19 cellular contexts compared by ENCODE assay signal in the genomic region with DNA sequence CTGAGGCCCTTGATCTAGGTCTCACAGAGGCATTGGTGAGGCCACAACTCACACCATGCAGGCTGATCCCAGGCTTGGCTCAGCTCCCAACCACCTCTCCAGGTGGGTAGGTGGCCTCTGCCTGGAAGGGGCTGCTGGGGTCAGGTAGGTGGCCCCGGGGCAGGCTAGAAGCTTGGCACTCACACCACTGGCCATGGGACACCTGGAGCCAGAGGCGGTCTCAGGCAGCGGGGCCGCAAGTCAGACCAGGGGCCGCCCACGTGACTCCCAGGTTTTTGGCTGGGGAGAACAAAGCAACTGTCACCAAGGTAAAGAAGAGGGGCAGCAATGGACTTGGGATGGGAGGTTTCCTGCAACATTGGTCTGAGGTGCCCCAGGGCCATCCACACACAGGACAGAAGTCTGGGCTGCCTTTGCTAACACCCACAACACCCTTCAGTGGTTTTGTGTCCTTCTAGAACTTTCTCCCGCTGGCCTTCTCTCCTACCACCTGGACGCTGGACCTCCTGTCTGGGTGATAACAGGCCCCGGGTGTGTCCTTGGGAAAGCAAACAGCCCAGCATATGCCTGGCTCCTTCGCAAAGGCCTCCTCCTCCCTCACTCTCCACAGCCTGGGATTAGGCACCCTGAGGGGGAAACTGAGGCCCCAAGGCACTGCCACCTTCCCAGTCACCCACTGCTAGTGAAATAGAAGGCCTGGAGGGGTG. TPM values are rescaled to one million over a fixed set of nuclear protein-coding genes. Genes with fewer than 3 reads are reported as not detected.
DNase-seq lines count a peak whose midpoint lies in the region; ATAC-seq and TF ChIP-seq lines count a peak whose summit lies in the region.
"Had no signal": no experiment of that assay in that cellular context is flagged by ENCODE, and none has a peak within 500 bp of the region (broad histone marks: within the 10 kb centered on the region; RNA-seq: fewer than 3 reads in every experiment).

No MANE protein-coding gene starts in this region.

- CTCF ChIA-PET in activated naive CD4-positive, alpha-beta T cell treated with anti-CD3 and anti-CD28 coated beads, Interleukin-2, amount 10 ng/mL, durations not matched to agents 7 days and 5 days (lab: Charles Lee), result no interaction called here
- CTCF ChIA-PET in activated naive CD4-positive, alpha-beta T cell treated with anti-CD3 and anti-CD28 coated beads for 36 hours (lab: Charles Lee), result no interaction called here

- H3K27me3 ChIP-seq in HUES64 (ENCODE audit: insufficient read depth, low read length) (no peaks in the 10 kb centered on the region), brain microvascular endothelial cell (replicated peaks) (no peaks in the 10 kb centered on the region)
- H3K27me3 ChIP-seq in effector memory CD4-positive, alpha-beta T cell (replicated peaks; ENCODE audit: control insufficient read depth, insufficient read depth, low read length, poor library complexity, severe bottlenecking), result no peaks in the 10 kb centered on the region
- H3K27me3 ChIP-seq: vagina had no signal

- no peaks in the 10 kb centered on the region for H3K9me3 ChIP-seq in HUES64 (ENCODE audit: insufficient read depth, low read depth, low read length)
- H3K9me3 ChIP-seq in effector memory CD4-positive, alpha-beta T cell (ENCODE audit: control insufficient read depth, low read length), result no peaks in the 10 kb centered on the region
- H3K9me3 ChIP-seq: A549, vagina had no signal

- H3K4me3 ChIP-seq in HUES64 (ENCODE audit: low read length) (no peak overlapping the region), brain microvascular endothelial cell (ENCODE audit: low read depth, low read length) (no peak overlapping the region)
- peak overlapping the region; percentile 15 for H3K4me3 ChIP-seq in effector memory CD4-positive, alpha-beta T cell (ENCODE audit: insufficient read depth, low read depth, low read length, poor library complexity, severe bottlenecking)
- H3K4me3 ChIP-seq: A549, vagina had no signal

- WGBS in HUES64, result 75% methylated on average over 10 of the region's 10 CpGs

- peak overlapping the region; percentile 33 for H3K4me3 Mint-ChIP-seq in activated naive CD4-positive, alpha-beta T cell treated with anti-CD3 and anti-CD28 coated beads, Interleukin-2, amount 10 ng/mL, durations not matched to agents 7 days and 5 days
- H3K4me3 Mint-ChIP-seq in activated naive CD4-positive, alpha-beta T cell treated with anti-CD3 and anti-CD28 coated beads for 36 hours, result no peak overlapping the region
- H3K4me3 Mint-ChIP-seq in stimulated activated effector memory CD8-positive, alpha-beta T cell treated with anti-CD3 and anti-CD28 coated beads, Interleukin-12 subunit alpha, Interleukin-12 subunit beta, amount 100 ng/mL, for 72 hours, result peak overlapping the region; percentile 27

- TF ChIP-seq CTCF in brain microvascular endothelial cell (IDR thresholded peaks at IDR 0.05; ENCODE audit: low read depth, low read length, missing control alignments), result no peak

- H3K9ac ChIP-seq in HUES64 (ENCODE audit: low read depth, low read length), result no peak overlapping the region

- H3K4me1 Mint-ChIP-seq in activated naive CD4-positive, alpha-beta T cell treated with anti-CD3 and anti-CD28 coated beads, Interleukin-2, amount 10 ng/mL, durations not matched to agents 7 days and 5 days, result peaks cover 32% of the 10 kb centered on the region
- H3K4me1 Mint-ChIP-seq in activated naive CD4-positive, alpha-beta T cell treated with anti-CD3 and anti-CD28 coated beads for 36 hours (ENCODE audit: low read depth), result peaks cover 26% of the 10 kb centered on the region
- peaks cover 18% of the 10 kb centered on the region for H3K4me1 Mint-ChIP-seq in stimulated activated effector memory CD8-positive, alpha-beta T cell treated with anti-CD3 and anti-CD28 coated beads, Interleukin-12 subunit alpha, Interleukin-12 subunit beta, amount 100 ng/mL, for 72 hours

- no peaks in the 10 kb centered on the region for H3K36me3 Mint-ChIP-seq in activated naive CD4-positive, alpha-beta T cell treated with anti-CD3 and anti-CD28 coated beads, Interleukin-2, amount 10 ng/mL, durations not matched to agents 7 days and 5 days
- peaks cover 3% of the 10 kb centered on the region for H3K36me3 Mint-ChIP-seq in activated naive CD4-positive, alpha-beta T cell treated with anti-CD3 and anti-CD28 coated beads for 36 hours (ENCODE audit: low read depth)
- no peaks in the 10 kb centered on the region for H3K36me3 Mint-ChIP-seq in stimulated activated effector memory CD8-positive, alpha-beta T cell treated with anti-CD3 and anti-CD28 coated beads, Interleukin-12 subunit alpha, Interleukin-12 subunit beta, amount 100 ng/mL, for 72 hours

- intact Hi-C loops in activated naive CD4-positive, alpha-beta T cell treated with anti-CD3 and anti-CD28 coated beads for 36 hours (cut with micrococcal nuclease), result loop anchor here (2.0 kb wide), 1 partner anchor 64 kb away; a partner anchor contains a TSS

- DNase-seq in activated naive CD4-positive, alpha-beta T cell treated with anti-CD3 and anti-CD28 coated beads, Interleukin-2, amount 10 ng/mL, durations not matched to agents 7 days and 5 days, result no peak
- no peak for DNase-seq in activated naive CD4-positive, alpha-beta T cell treated with anti-CD3 and anti-CD28 coated beads for 36 hours
- no peak for DNase-seq in effector memory CD4-positive, alpha-beta T cell
- no peak for DNase-seq in stimulated activated effector memory CD8-positive, alpha-beta T cell treated with anti-CD3 and anti-CD28 coated beads, Interleukin-12 subunit alpha, Interleukin-12 subunit beta, amount 100 ng/mL, for 72 hours (ENCODE audit: low spot score in 2 of 2)
- no peak for DNase-seq in HuH-7.5 (ENCODE audit: low spot score)
- no peak for DNase-seq in brain microvascular endothelial cell
- DNase-seq: C1 segment of cervical spinal cord, DMS53, foreskin melanocyte, hypothalamus, KG1, kidney, NCI-H2029, SHP77 treated with DMSO at 0.1 percent for 48 hours had no signal

- no peaks in the 10 kb centered on the region for H3K36me3 ChIP-seq in HUES64 (ENCODE audit: insufficient read depth, low read length)
- no peaks in the 10 kb centered on the region for H3K36me3 ChIP-seq in effector memory CD4-positive, alpha-beta T cell (ENCODE audit: control insufficient read depth, insufficient read depth, low read length)
- no peaks in the 10 kb centered on the region for H3K36me3 ChIP-seq in brain microvascular endothelial cell (replicated peaks)
- H3K36me3 ChIP-seq: vagina had no signal

- H3K27me3 Mint-ChIP-seq in activated naive CD4-positive, alpha-beta T cell treated with anti-CD3 and anti-CD28 coated beads, Interleukin-2, amount 10 ng/mL, durations not matched to agents 7 days and 5 days, result peaks cover 8% of the 10 kb centered on the region
- H3K27me3 Mint-ChIP-seq in activated naive CD4-positive, alpha-beta T cell treated with anti-CD3 and anti-CD28 coated beads for 36 hours (ENCODE audit: low read depth), result no peaks in the 10 kb centered on the region
- H3K27me3 Mint-ChIP-seq: activated T-cell treated with anti-CD3 and anti-CD28 coated beads, Interleukin-2, amount 50 U/mL, for 24 hours had no signal

- peaks cover 19% of the 10 kb centered on the region for H3K4me1 ChIP-seq in HUES64 (ENCODE audit: insufficient read depth, low read length)
- H3K4me1 ChIP-seq in effector memory CD4-positive, alpha-beta T cell (ENCODE audit: control insufficient read depth, insufficient read depth, low read length, poor library complexity, severe bottlenecking), result peaks cover 19% of the 10 kb centered on the region
- H3K4me1 ChIP-seq: A549, vagina had no signal

- H3K27ac ChIP-seq in HUES64 (ENCODE audit: low read depth, low read length) (peak overlapping the region; percentile 42; the same call in 1 of the 2 replicates), brain microvascular endothelial cell (no peak overlapping the region)
- H3K27ac ChIP-seq in effector memory CD4-positive, alpha-beta T cell (ENCODE audit: insufficient read depth, low read length, poor library complexity, severe bottlenecking), result peak overlapping the region; percentile 32
- H3K27ac ChIP-seq: A549, vagina had no signal

- in situ Hi-C loops in brain microvascular endothelial cell (cut with HindIII; ENCODE audit: low pct_ligation_motif_present, low sequenced_read_pairs), result no loop called here

- H3K27ac Mint-ChIP-seq in activated naive CD4-positive, alpha-beta T cell treated with anti-CD3 and anti-CD28 coated beads, Interleukin-2, amount 10 ng/mL, durations not matched to agents 7 days and 5 days, result peak overlapping the region; percentile 83
- H3K27ac Mint-ChIP-seq in activated naive CD4-positive, alpha-beta T cell treated with anti-CD3 and anti-CD28 coated beads for 36 hours, result no peak overlapping the region
- no peak overlapping the region for H3K27ac Mint-ChIP-seq in stimulated activated effector memory CD8-positive, alpha-beta T cell treated with anti-CD3 and anti-CD28 coated beads, Interleukin-12 subunit alpha, Interleukin-12 subunit beta, amount 100 ng/mL, for 72 hours

- no peak for ATAC-seq in stimulated activated effector memory CD8-positive, alpha-beta T cell treated with anti-CD3 and anti-CD28 coated beads, Interleukin-12 subunit alpha, Interleukin-12 subunit beta, amount 100 ng/mL, for 72 hours
- ATAC-seq in HG02981 (IDR thresholded peaks at IDR 0.05; ENCODE audit: unreplicated experiment), result no peak

- H3K9me3 Mint-ChIP-seq in activated naive CD4-positive, alpha-beta T cell treated with anti-CD3 and anti-CD28 coated beads, Interleukin-2, amount 10 ng/mL, durations not matched to agents 7 days and 5 days, result no peaks in the 10 kb centered on the region
- no peaks in the 10 kb centered on the region for H3K9me3 Mint-ChIP-seq in activated naive CD4-positive, alpha-beta T cell treated with anti-CD3 and anti-CD28 coated beads for 36 hours
- no peaks in the 10 kb centered on the region for H3K9me3 Mint-ChIP-seq in stimulated activated effector memory CD8-positive, alpha-beta T cell treated with anti-CD3 and anti-CD28 coated beads, Interleukin-12 subunit alpha, Interleukin-12 subunit beta, amount 100 ng/mL, for 72 hours
- H3K9me3 Mint-ChIP-seq: activated T-cell treated with anti-CD3 and anti-CD28 coated beads, Interleukin-2, amount 50 U/mL, for 24 hours had no signal

RNA-seq across cellular contexts. Expression of a gene that starts 16.4 kb away (rescaled TPM):
- under 1 TPM; 0.50 to 0.64 TPM for total RNA-seq in activated naive CD4-positive, alpha-beta T cell treated with anti-CD3 and anti-CD28 coated beads for 36 hours
- 2.8 TPM for polyA plus RNA-seq in HUES64 (2013, experiment 1 of 2)
- polyA plus RNA-seq in HUES64 (2013, experiment 2 of 2), result 3.6 TPM

RNA-seq across cellular contexts. Expression of a gene that starts 45.7 kb away (rescaled TPM):
- 10 to 100 TPM; 60.7 to 66.6 TPM for total RNA-seq in activated naive CD4-positive, alpha-beta T cell treated with anti-CD3 and anti-CD28 coated beads for 36 hours
- polyA plus RNA-seq in HUES64 (2013, experiment 1 of 2), result 37.1 TPM
- polyA plus RNA-seq in HUES64 (2013, experiment 2 of 2), result 36.0 TPM
